In the genomic region with DNA sequence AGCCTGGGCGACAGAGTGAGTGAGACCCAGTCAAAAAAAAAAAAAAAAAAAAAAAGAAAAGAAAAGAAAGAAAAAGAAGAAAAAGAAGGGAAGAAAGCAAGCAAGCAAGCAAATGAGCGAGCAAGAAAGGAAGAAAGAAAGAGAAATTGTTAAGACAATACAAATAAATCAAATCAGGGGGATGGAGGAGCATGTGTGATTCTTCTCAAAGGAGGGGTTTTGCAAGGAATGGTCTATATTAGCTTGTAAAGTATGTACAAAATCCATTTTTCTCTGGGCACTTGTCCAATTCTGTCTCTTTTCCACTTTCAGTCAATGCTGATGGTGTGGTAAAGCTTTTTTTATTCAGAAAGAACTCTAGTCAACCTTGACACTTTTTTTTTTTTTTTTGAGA, we compare ENCODE assay signal across 31 cellular contexts.
"Had no signal": no experiment of that assay in that cellular context is flagged by ENCODE, and none has a peak within 500 bp of the region (broad histone marks: within the 10 kb centered on the region; RNA-seq: fewer than 3 reads in every experiment).

No MANE protein-coding gene starts in this region.

- H3K9me3 ChIP-seq: ascending aorta had no signal

- H3K4me3 ChIP-seq: ascending aorta, cardiac muscle cell had no signal

- FAIRE-seq: bronchial epithelial cell, TTC549 had no signal

- DNase-seq: activated CD4-positive, alpha-beta memory T cell treated with anti-CD3 and anti-CD28 coated beads, Interleukin-2, amount 10 ng/mL, durations not matched to agents 7 days and 5 days; activated CD4-positive, alpha-beta T cell treated with anti-CD3 and anti-CD28 coated beads for 1 hour; activated CD4-positive, alpha-beta T cell treated with anti-CD3 and anti-CD28 coated beads for 36 hours; activated CD4-positive, alpha-beta T cell treated with anti-CD3 and anti-CD28 coated beads for 48 hours; activated CD4-positive, alpha-beta T cell treated with anti-CD3 and anti-CD28 coated beads, Interleukin-2, amount 10 ng/mL, durations not matched to agents 7 days and 5 days; activated CD4-positive, alpha-beta T cell treated with anti-CD3 and anti-CD28 coated beads, Interleukin-2, amount 50 U/mL, for 48 hours; activated CD4-positive, CD25-positive, alpha-beta regulatory T cell; activated CD8-positive, alpha-beta memory T cell treated with anti-CD3 and anti-CD28 coated beads for 24 hours; activated CD8-positive, alpha-beta memory T cell treated with anti-CD3 and anti-CD28 coated beads, Interleukin-2, amount 10 ng/mL, durations not matched to agents 7 days and 5 days; activated CD8-positive, alpha-beta memory T cell treated with anti-CD3 and anti-CD28 coated beads, Interleukin-2, amount 50 U/mL, for 48 hours; activated CD8-positive, alpha-beta T cell treated with anti-CD3 and anti-CD28 coated beads, Interleukin-2, amount 10 ng/mL, durations not matched to agents 7 days and 5 days; activated effector memory CD4-positive, alpha-beta T cell treated with Interleukin-2 at 50 U/mL for 16 hours; activated gamma-delta T cell; activated naive CD4-positive, alpha-beta T cell treated with anti-CD3 and anti-CD28 coated beads, Interleukin-2, amount 10 ng/mL, durations not matched to agents 7 days and 5 days; activated naive CD4-positive, alpha-beta T cell treated with Interleukin-2 at 50 U/mL for 16 hours; activated naive CD8-positive, alpha-beta T cell treated with anti-CD3 and anti-CD28 coated beads, Interleukin-2, amount 10 ng/mL, durations not matched to agents 7 days and 5 days; activated naive CD8-positive, alpha-beta T cell treated with anti-CD3 and anti-CD28 coated beads, Interleukin-2, amount 50 U/mL, for 24 hours; activated T-cell treated with anti-CD3 and anti-CD28 coated beads, Interleukin-2, amount 50 U/mL, for 24 hours; activated T-cell treated with anti-CD3 and anti-CD28 coated beads, Interleukin-2, amount 50 U/mL, for 48 hours; amygdala; anterior cingulate cortex; caudate nucleus; cerebellar nuclear complex; T-helper 2 cell; T-helper 9 cell had no signal

- H3K36me3 ChIP-seq: ascending aorta, cardiac muscle cell had no signal

- H3K27ac ChIP-seq: ascending aorta, cardiac muscle cell had no signal

- H3K27me3 ChIP-seq: ascending aorta, cardiac muscle cell had no signal

- ATAC-seq: activated CD4-positive, alpha-beta T cell treated with anti-CD3 and anti-CD28 coated beads for 36 hours; activated CD4-positive, CD25-positive, alpha-beta regulatory T cell treated with anti-CD3 and anti-CD28 coated beads, Interleukin-2, amount 50 U/mL, for 24 hours; activated CD8-positive, alpha-beta memory T cell treated with anti-CD3 and anti-CD28 coated beads, Interleukin-2, amount 10 ng/mL, durations not matched to agents 7 days and 5 days; activated CD8-positive, alpha-beta T cell treated with anti-CD3 and anti-CD28 coated beads, Interleukin-2, amount 10 ng/mL, durations not matched to agents 7 days and 5 days; activated naive CD8-positive, alpha-beta T cell treated with anti-CD3 and anti-CD28 coated beads, Interleukin-2, amount 50 U/mL, for 24 hours; WTC11 had no signal

- H3K4me1 ChIP-seq: ascending aorta had no signal
